ENCODE assay signal across 4 cellular contexts in the genomic region with DNA sequence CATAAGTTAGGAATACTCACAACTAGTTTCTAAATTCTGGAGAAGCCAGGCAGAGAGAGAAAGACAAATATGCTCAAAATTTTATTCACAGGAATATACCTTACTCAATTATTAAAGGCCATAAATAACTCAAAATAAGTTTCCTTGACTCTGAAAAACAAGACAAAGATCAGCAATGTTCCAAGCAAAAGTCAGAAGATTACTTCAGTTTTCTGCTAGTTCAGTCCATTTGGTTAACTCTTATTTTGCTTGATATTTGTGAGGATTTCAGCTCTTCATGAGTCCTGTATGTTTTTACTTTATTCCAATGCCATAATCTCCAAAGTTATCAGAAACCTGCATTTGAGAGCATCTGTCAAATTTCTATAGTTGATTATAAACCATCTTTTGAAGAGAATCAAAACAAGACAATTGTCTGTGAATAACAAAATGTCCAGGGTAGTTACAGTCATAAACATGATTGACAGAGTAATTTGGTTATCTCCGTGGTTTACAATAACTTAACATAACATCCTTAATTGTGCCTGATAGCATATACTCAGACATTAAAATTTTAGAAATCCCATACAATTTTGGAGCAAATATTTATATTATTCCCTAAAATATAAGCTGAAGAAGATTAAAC.
A peak's percentile ranks its signal among the peaks of the same experiment; 100 is the strongest.
TF ChIP-seq lines count a peak whose summit lies in the region.

No MANE protein-coding gene starts in this region.

TF ChIP-seq in A549, 52 proteins besides CTCF, POLR2A, EP300 and RAD21:
- TF ChIP-seq HOXB13 (CRISPR knock-in tag; IDR thresholded peaks at IDR 0.05; ENCODE audit: low read depth) (no peak), FOSL2 (IDR thresholded peaks at IDR 0.05) (no peak), FOSL2 (CRISPR knock-in tag; IDR thresholded peaks at IDR 0.05) (no peak), TP53 (CRISPR knock-in tag; IDR thresholded peaks at IDR 0.05) (no peak), RARB (CRISPR knock-in tag; IDR thresholded peaks at IDR 0.05) (no peak), JUN (IDR thresholded peaks at IDR 0.05) (no peak)
- TF ChIP-seq, protein P1, sequence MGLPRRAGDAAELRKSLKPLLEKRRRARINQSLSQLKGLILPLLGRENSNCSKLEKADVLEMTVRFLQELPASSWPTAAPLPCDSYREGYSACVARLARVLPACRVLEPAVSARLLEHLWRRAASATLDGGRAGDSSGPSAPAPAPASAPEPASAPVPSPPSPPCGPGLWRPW (IDR thresholded peaks at IDR 0.05), result no peak
TF ChIP-seq in A549: peak in this region for 0.

TF ChIP-seq in HEK293, 187 proteins besides CTCF, POLR2A, EP300 and RAD21:
- peak; percentile 96 for TF ChIP-seq SETDB1 (IDR thresholded peaks at IDR 0.05; ENCODE audit: insufficient read length, low read length)
- peak; percentile 73; the same call in 1 of the 2 replicates for TF ChIP-seq TRIM28 (IDR thresholded peaks at IDR 0.05; ENCODE audit: borderline replicate concordance, low read length)
- no peak for TF ChIP-seq ZNF292 (tag by site-specific recombination; IDR thresholded peaks at IDR 0.05; ENCODE audit: borderline replicate concordance, low read depth)

TF ChIP-seq in HEK293T, 16 proteins besides CTCF, POLR2A, EP300 and RAD21:
- no peak for TF ChIP-seq ELF4 (IDR thresholded peaks at IDR 0.05)
- TF ChIP-seq, protein P2, sequence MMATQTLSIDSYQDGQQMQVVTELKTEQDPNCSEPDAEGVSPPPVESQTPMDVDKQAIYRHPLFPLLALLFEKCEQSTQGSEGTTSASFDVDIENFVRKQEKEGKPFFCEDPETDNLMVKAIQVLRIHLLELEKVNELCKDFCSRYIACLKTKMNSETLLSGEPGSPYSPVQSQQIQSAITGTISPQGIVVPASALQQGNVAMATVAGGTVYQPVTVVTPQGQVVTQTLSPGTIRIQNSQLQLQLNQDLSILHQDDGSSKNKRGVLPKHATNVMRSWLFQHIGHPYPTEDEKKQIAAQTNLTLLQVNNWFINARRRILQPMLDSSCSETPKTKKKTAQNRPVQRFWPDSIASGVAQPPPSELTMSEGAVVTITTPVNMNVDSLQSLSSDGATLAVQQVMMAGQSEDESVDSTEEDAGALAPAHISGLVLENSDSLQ (IDR thresholded peaks at IDR 0.05), result peak; percentile 62
- no peak for TF ChIP-seq FOXA1 (IDR thresholded peaks at IDR 0.05)

TF ChIP-seq in K562, 482 proteins besides CTCF, POLR2A, EP300 and RAD21:
- TF ChIP-seq U2AF1 (optimal IDR thresholded peaks at IDR 0.05; ENCODE audit: low read depth, low read length), result no peak
- TF ChIP-seq MBD2 (IDR thresholded peaks at IDR 0.05; ENCODE audit: borderline replicate concordance, low read depth), result no peak
- no peak for TF ChIP-seq SMARCB1 (IDR thresholded peaks at IDR 0.05; ENCODE audit: insufficient read length, low read depth)
- TF ChIP-seq, protein P3, sequence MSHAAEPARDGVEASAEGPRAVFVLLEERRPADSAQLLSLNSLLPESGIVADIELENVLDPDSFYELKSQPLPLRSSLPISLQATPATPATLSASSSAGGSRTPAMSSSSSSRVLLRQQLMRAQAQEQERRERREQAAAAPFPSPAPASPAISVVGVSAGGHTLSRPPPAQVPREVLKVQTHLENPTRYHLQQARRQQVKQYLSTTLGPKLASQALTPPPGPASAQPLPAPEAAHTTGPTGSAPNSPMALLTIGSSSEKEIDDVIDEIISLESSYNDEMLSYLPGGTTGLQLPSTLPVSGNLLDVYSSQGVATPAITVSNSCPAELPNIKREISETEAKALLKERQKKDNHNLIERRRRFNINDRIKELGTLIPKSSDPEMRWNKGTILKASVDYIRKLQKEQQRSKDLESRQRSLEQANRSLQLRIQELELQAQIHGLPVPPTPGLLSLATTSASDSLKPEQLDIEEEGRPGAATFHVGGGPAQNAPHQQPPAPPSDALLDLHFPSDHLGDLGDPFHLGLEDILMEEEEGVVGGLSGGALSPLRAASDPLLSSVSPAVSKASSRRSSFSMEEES (CRISPR knock-in tag; IDR thresholded peaks at IDR 0.05), result no peak
- no peak for TF ChIP-seq SREBF1 (IDR thresholded peaks at IDR 0.05; ENCODE audit: borderline replicate concordance, low read depth, low read length)
- no peak for TF ChIP-seq TARDBP (IDR thresholded peaks at IDR 0.05)
- TF ChIP-seq, protein P4, sequence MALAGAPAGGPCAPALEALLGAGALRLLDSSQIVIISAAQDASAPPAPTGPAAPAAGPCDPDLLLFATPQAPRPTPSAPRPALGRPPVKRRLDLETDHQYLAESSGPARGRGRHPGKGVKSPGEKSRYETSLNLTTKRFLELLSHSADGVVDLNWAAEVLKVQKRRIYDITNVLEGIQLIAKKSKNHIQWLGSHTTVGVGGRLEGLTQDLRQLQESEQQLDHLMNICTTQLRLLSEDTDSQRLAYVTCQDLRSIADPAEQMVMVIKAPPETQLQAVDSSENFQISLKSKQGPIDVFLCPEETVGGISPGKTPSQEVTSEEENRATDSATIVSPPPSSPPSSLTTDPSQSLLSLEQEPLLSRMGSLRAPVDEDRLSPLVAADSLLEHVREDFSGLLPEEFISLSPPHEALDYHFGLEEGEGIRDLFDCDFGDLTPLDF (CRISPR knock-in tag; IDR thresholded peaks at IDR 0.05), result no peak
- no peak for TF ChIP-seq ZNF561 (CRISPR knock-in tag; conservative IDR thresholded peaks at IDR 0.05)
